In genomic region chr1:226255380-226255779, GRCh38 we compare ENCODE assay signal across 17 cellular contexts. TPM values are rescaled to one million over a fixed set of nuclear protein-coding genes. Genes with fewer than 3 reads are reported as not detected.
"Had no signal": no experiment of that assay in that cellular context is flagged by ENCODE, and none has a peak within 500 bp of the region (broad histone marks: within the 10 kb centered on the region; RNA-seq: fewer than 3 reads in every experiment).

No MANE protein-coding gene starts in this region.

- H3K4me3 Mint-ChIP-seq: activated B cell treated with CpG ODN at 0.5 μM for 24 hours; activated CD4-positive, alpha-beta T cell treated with anti-CD3 and anti-CD28 coated beads, Interleukin-2, amount 10 ng/mL, durations not matched to agents 24 days and 14 days; activated naive CD4-positive, alpha-beta T cell treated with anti-CD3 and anti-CD28 coated beads for 36 hours; dendritic cell treated with granulocyte-macrophage colony-stimulating factor and Interleukin-4, amounts not matched to agents 40 ng/mL and 50 ng/mL, for 4 days; effector memory CD8-positive, alpha-beta T cell; naive B cell; T-helper 1 cell treated with Interleukin-12 subunit alpha and Interleukin-12 subunit beta and Interleukin-4 antibody, amounts not matched to agents 30 μg/mL and 1 μg/mL, for 36 hours had no signal

- H3K9me3 ChIP-seq: neutrophil, tibial artery, uterus had no signal

- H3K4me1 ChIP-seq: gastroesophageal sphincter, lower lobe of right lung, tibial artery, uterus had no signal

- H3K27me3 ChIP-seq: gastroesophageal sphincter, neutrophil, tibial artery, uterus had no signal

- H3K27ac Mint-ChIP-seq: activated B cell treated with CpG ODN at 0.5 μM for 24 hours; activated CD4-positive, alpha-beta T cell treated with anti-CD3 and anti-CD28 coated beads, Interleukin-2, amount 10 ng/mL, durations not matched to agents 24 days and 14 days; activated naive CD4-positive, alpha-beta T cell treated with anti-CD3 and anti-CD28 coated beads for 36 hours; dendritic cell treated with granulocyte-macrophage colony-stimulating factor and Interleukin-4, amounts not matched to agents 40 ng/mL and 50 ng/mL, for 4 days; effector memory CD8-positive, alpha-beta T cell; naive B cell; T-helper 1 cell treated with Interleukin-12 subunit alpha and Interleukin-12 subunit beta and Interleukin-4 antibody, amounts not matched to agents 30 μg/mL and 1 μg/mL, for 36 hours had no signal

- H3K27ac ChIP-seq: gastroesophageal sphincter, lower lobe of right lung, neutrophil, skin epidermis, tibial artery, uterus had no signal

- H3K9me3 Mint-ChIP-seq: activated naive CD4-positive, alpha-beta T cell treated with anti-CD3 and anti-CD28 coated beads for 36 hours; dendritic cell treated with granulocyte-macrophage colony-stimulating factor and Interleukin-4, amounts not matched to agents 40 ng/mL and 50 ng/mL, for 4 days; effector memory CD8-positive, alpha-beta T cell had no signal

- H3K4me1 Mint-ChIP-seq: activated CD4-positive, alpha-beta T cell treated with anti-CD3 and anti-CD28 coated beads, Interleukin-2, amount 10 ng/mL, durations not matched to agents 24 days and 14 days had no signal

- H3K27me3 Mint-ChIP-seq: activated B cell treated with CpG ODN at 0.5 μM for 24 hours; activated CD4-positive, alpha-beta T cell treated with anti-CD3 and anti-CD28 coated beads, Interleukin-2, amount 10 ng/mL, durations not matched to agents 24 days and 14 days; dendritic cell treated with granulocyte-macrophage colony-stimulating factor and Interleukin-4, amounts not matched to agents 40 ng/mL and 50 ng/mL, for 4 days; effector memory CD8-positive, alpha-beta T cell; naive B cell had no signal

- DNase-seq: activated B cell treated with CpG ODN at 0.5 μM for 24 hours; activated CD4-positive, alpha-beta T cell treated with anti-CD3 and anti-CD28 coated beads, Interleukin-2, amount 10 ng/mL, durations not matched to agents 24 days and 14 days; activated CD8-positive, alpha-beta memory T cell treated with anti-CD3 and anti-CD28 coated beads for 24 hours; activated naive CD4-positive, alpha-beta T cell treated with anti-CD3 and anti-CD28 coated beads for 36 hours; effector memory CD8-positive, alpha-beta T cell; erythroblast; kidney glomerular epithelial cell; lower lobe of right lung; naive B cell; posterior cingulate gyrus; tibial artery; uterus had no signal

- ATAC-seq: effector memory CD8-positive, alpha-beta T cell; gastroesophageal sphincter; lower lobe of right lung had no signal

- H3K4me3 ChIP-seq: gastroesophageal sphincter, lower lobe of right lung, skin epidermis, tibial artery, uterus had no signal

- H3K36me3 ChIP-seq: gastroesophageal sphincter, lower lobe of right lung, tibial artery, uterus had no signal

RNA-seq across cellular contexts. Expression of gene MIXL1, which starts 31.9 kb away (rescaled TPM):
- total RNA-seq: activated CD4-positive, alpha-beta T cell treated with anti-CD3 and anti-CD28 coated beads, Interleukin-2, amount 10 ng/mL, durations not matched to agents 24 days and 14 days; activated naive CD4-positive, alpha-beta T cell treated with anti-CD3 and anti-CD28 coated beads for 36 hours; gastroesophageal sphincter; uterus had no signal
